Comparison of ENCODE assay signal across 8 cellular contexts in the genomic region with DNA sequence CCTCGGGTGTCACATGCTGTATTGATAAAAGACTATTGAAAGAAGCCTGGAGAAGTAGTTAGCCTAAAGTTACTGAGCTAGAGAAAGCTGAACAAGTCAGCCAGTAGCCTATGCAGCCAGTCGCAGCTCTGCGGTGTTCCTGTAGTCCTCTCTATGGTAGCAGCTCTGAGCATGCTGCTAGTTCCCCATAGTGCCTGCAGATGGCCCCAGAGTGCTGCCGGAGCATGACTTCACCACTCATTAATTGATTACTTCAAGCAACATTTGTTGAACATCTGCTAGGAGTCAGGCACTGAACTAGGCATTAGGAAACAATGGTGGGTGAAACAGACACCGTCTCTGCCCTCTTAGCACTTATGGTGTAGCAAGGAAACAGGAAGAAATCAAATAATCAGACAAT.
A peak's percentile ranks its signal among the peaks of the same experiment; 100 is the strongest.
DNase-seq lines count a peak whose midpoint lies in the region; ATAC-seq and TF ChIP-seq lines count a peak whose summit lies in the region.

No MANE protein-coding gene starts in this region.

- peak; percentile 83 for ATAC-seq in GM18867 (IDR thresholded peaks at IDR 0.05; ENCODE audit: unreplicated experiment)
- ATAC-seq in mucosa of descending colon, result peak; percentile 76

- H3K4me3 Mint-ChIP-seq in activated T-helper 2 cell treated with anti-CD3 and anti-CD28 coated beads, Interferon-gamma antibody, Interleukin-2, Interleukin-4, amounts not matched to agents 10 μg/mL and 5 μg/mL and 100 μg/mL, durations not matched to agents 14 hours and 24 hours and 36 hours (ENCODE audit: low read depth), result no peak overlapping the region

- no peaks in the 10 kb centered on the region for H3K9me3 Mint-ChIP-seq in activated T-helper 2 cell treated with anti-CD3 and anti-CD28 coated beads, Interferon-gamma antibody, Interleukin-2, Interleukin-4, amounts not matched to agents 10 μg/mL and 5 μg/mL and 100 μg/mL, durations not matched to agents 14 hours and 24 hours and 36 hours

- no peaks in the 10 kb centered on the region for H3K4me1 Mint-ChIP-seq in activated T-helper 2 cell treated with anti-CD3 and anti-CD28 coated beads, Interferon-gamma antibody, Interleukin-2, Interleukin-4, amounts not matched to agents 10 μg/mL and 5 μg/mL and 100 μg/mL, durations not matched to agents 14 hours and 24 hours and 36 hours (ENCODE audit: low read depth)

- no peaks in the 10 kb centered on the region for H3K27me3 Mint-ChIP-seq in activated T-helper 2 cell treated with anti-CD3 and anti-CD28 coated beads, Interferon-gamma antibody, Interleukin-2, Interleukin-4, amounts not matched to agents 10 μg/mL and 5 μg/mL and 100 μg/mL, durations not matched to agents 14 hours and 24 hours and 36 hours (ENCODE audit: low read depth)

- no peak overlapping the region for H3K27ac Mint-ChIP-seq in activated T-helper 2 cell treated with anti-CD3 and anti-CD28 coated beads, Interferon-gamma antibody, Interleukin-2, Interleukin-4, amounts not matched to agents 10 μg/mL and 5 μg/mL and 100 μg/mL, durations not matched to agents 14 hours and 24 hours and 36 hours

- DNase-seq in AG20443 (ENCODE audit: low spot score) (peak; percentile 32), LoVo (ENCODE audit: low spot score) (peak; percentile 19), astrocyte of the hippocampus (ENCODE audit: low read depth, low spot score) (peak; percentile 78), mucosa of descending colon (peak in 2 of 3 donors; percentile 48 to 59), COLO829 (ENCODE audit: low spot score) (no peak), NCI-H187 (lab: John Stamatoyannopoulos, UW) (no peak)
- DNase-seq in activated T-helper 2 cell treated with anti-CD3 and anti-CD28 coated beads, Interferon-gamma antibody, Interleukin-2, Interleukin-4, amounts not matched to agents 10 μg/mL and 5 μg/mL and 100 μg/mL, durations not matched to agents 14 hours and 24 hours and 36 hours (ENCODE audit: low spot score), result no peak

- H3K9me3 ChIP-seq in mucosa of descending colon, result no peaks in the 10 kb centered on the region

- intact Hi-C loops in mucosa of descending colon (cut with DNase I, micrococcal nuclease), result no loop called here
- intact Hi-C loops in activated T-helper 2 cell treated with anti-CD3 and anti-CD28 coated beads, Interferon-gamma antibody, Interleukin-2, Interleukin-4, amounts not matched to agents 10 μg/mL and 5 μg/mL and 100 μg/mL, durations not matched to agents 14 hours and 24 hours and 36 hours (cut with micrococcal nuclease), result no loop called here

- H3K4me1 ChIP-seq in mucosa of descending colon (ENCODE audit: low read depth), result no peaks in the 10 kb centered on the region

- no peaks in the 10 kb centered on the region for H3K36me3 ChIP-seq in mucosa of descending colon (ENCODE audit: low read depth)

- TF ChIP-seq CTCF in mucosa of descending colon (IDR thresholded peaks at IDR 0.05), result peak; percentile 35

- H3K36me3 Mint-ChIP-seq in activated T-helper 2 cell treated with anti-CD3 and anti-CD28 coated beads, Interferon-gamma antibody, Interleukin-2, Interleukin-4, amounts not matched to agents 10 μg/mL and 5 μg/mL and 100 μg/mL, durations not matched to agents 14 hours and 24 hours and 36 hours (ENCODE audit: low read depth), result no peaks in the 10 kb centered on the region

- H3K4me3 ChIP-seq in mucosa of descending colon, result no peak overlapping the region

Comparison
In these comparisons a context has a peak if more than half of its experiments do, and no peak if none do; other contexts are left out.
1. DNase-seq: peak in AG20443 (single experiment), LoVo (single experiment), astrocyte of the hippocampus (single experiment) and mucosa of descending colon (2 of 3); none in COLO829 (single experiment), activated T-helper 2 cell treated with anti-CD3 and anti-CD28 coated beads, Interferon-gamma antibody, Interleukin-2, Interleukin-4, amounts not matched to agents 10 μg/mL and 5 μg/mL and 100 μg/mL, durations not matched to agents 14 hours and 24 hours and 36 hours (single experiment) and NCI-H187 (0 of 2).